24 cellular contexts compared by ENCODE assay signal in the genomic region with DNA sequence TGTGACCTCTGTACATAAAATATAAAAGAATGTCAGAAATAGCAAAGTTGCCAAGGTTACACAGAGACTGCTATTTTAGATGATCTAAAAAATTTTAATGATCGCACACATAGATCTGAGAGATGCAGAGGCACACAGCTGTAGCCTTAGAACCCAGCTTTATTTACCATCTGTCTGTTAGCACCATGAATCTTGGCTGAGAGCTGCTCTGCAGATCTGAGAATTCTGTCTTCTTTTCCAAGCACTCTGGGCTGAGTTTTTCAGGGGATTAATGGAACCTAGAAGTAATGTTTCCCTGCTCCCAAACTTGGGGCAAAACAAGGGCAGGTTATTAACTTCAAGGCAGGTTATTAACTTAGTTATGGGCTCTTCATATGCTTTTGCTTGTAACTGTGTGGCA.
DNase-seq lines count a peak whose midpoint lies in the region; ATAC-seq, FAIRE-seq and TF ChIP-seq lines count a peak whose summit lies in the region.
"Had no signal": no experiment of that assay in that cellular context is flagged by ENCODE, and none has a peak within 500 bp of the region (broad histone marks: within the 10 kb centered on the region; RNA-seq: fewer than 3 reads in every experiment).

No MANE protein-coding gene starts in this region.

- POLR2A ChIA-PET in CD4-positive, alpha-beta T cell (lab: Charles Lee) = no interaction called here

- peaks cover 63% of the 10 kb centered on the region for H3K4me1 ChIP-seq in adipocyte (ENCODE audit: control insufficient read depth, insufficient read depth, low read length)
- H3K4me1 ChIP-seq in tibial artery = peaks cover 0 to 55% (median 19%) of the 10 kb centered on the region in 4 donors
- H3K4me1 ChIP-seq: BLaER1 had no signal

- peak overlapping the region; percentile 62 for H3K27ac Mint-ChIP-seq in mesothelial cell of epicardium
- H3K27ac Mint-ChIP-seq in CD4-positive, alpha-beta T cell = no peak overlapping the region
- H3K27ac Mint-ChIP-seq: activated naive CD8-positive, alpha-beta T cell; activated T-cell treated with anti-CD3 and anti-CD28 coated beads, Interleukin-2, amount 50 U/mL, for 72 hours; immature natural killer cell; naive thymus-derived CD4-positive, alpha-beta T cell; T-helper 2 cell treated with Interferon-gamma antibody and Interleukin-4, amounts not matched to agents 5 μg/mL and 100 μg/mL, for 36 hours had no signal

- no peak overlapping the region for H3K4me3 ChIP-seq in adipocyte (ENCODE audit: low read length)
- H3K4me3 ChIP-seq in tibial artery = no peak overlapping the region
- H3K4me3 ChIP-seq: BLaER1, lung had no signal

- FAIRE-seq in frontal cortex (lab: Jason Lieb, UNC) = no peak

- peaks cover 4% of the 10 kb centered on the region for H3K27me3 Mint-ChIP-seq in mesothelial cell of epicardium (ENCODE audit: low read depth)
- no peaks in the 10 kb centered on the region for H3K27me3 Mint-ChIP-seq in CD4-positive, alpha-beta T cell
- H3K27me3 Mint-ChIP-seq: activated naive CD8-positive, alpha-beta T cell; naive thymus-derived CD4-positive, alpha-beta T cell had no signal

- no peaks in the 10 kb centered on the region for H3K36me3 Mint-ChIP-seq in mesothelial cell of epicardium
- no peaks in the 10 kb centered on the region for H3K36me3 Mint-ChIP-seq in CD4-positive, alpha-beta T cell (ENCODE audit: low read depth)
- H3K36me3 Mint-ChIP-seq: activated naive CD8-positive, alpha-beta T cell; immature natural killer cell; naive thymus-derived CD4-positive, alpha-beta T cell had no signal

- TF ChIP-seq CTCF in mesothelial cell of epicardium (IDR thresholded peaks at IDR 0.05; ENCODE audit: unreplicated experiment) (no peak), tibial artery (IDR thresholded peaks at IDR 0.05) (no peak)
- no peak for TF ChIP-seq CTCF in CD4-positive, alpha-beta T cell (IDR thresholded peaks at IDR 0.05)

- CTCF ChIA-PET in CD4-positive, alpha-beta T cell (lab: Charles Lee) = no interaction called here

- H3K36me3 ChIP-seq in adipocyte (ENCODE audit: control insufficient read depth, insufficient read depth, low read length, severe bottlenecking) (no peaks in the 10 kb centered on the region), tibial artery (no peaks in the 10 kb centered on the region)
- H3K36me3 ChIP-seq: BLaER1 had no signal

- H3K27ac ChIP-seq in tibial artery = peak overlapping the region; percentile 2 to 3
- H3K27ac ChIP-seq in CD4-positive, alpha-beta T cell (ENCODE audit: low read depth, low read length) = no peak overlapping the region
- H3K27ac ChIP-seq: 22Rv1, BLaER1 had no signal

- H3K9me3 Mint-ChIP-seq in mesothelial cell of epicardium = no peaks in the 10 kb centered on the region
- H3K9me3 Mint-ChIP-seq in CD4-positive, alpha-beta T cell = no peaks in the 10 kb centered on the region

- H3K27me3 ChIP-seq in adipocyte (replicated peaks; ENCODE audit: control insufficient read depth, insufficient read depth, low read length) (no peaks in the 10 kb centered on the region), tibial artery (no peaks in the 10 kb centered on the region)
- H3K27me3 ChIP-seq in CD4-positive, alpha-beta T cell (ENCODE audit: control insufficient read depth, insufficient read depth, low read length) = no peaks in the 10 kb centered on the region
- H3K27me3 ChIP-seq: BLaER1 had no signal

- H3K9me3 ChIP-seq in adipocyte (ENCODE audit: control insufficient read depth, low read length) (no peaks in the 10 kb centered on the region), tibial artery (no peaks in the 10 kb centered on the region)
- no peaks in the 10 kb centered on the region for H3K9me3 ChIP-seq in CD4-positive, alpha-beta T cell (ENCODE audit: control insufficient read depth, low read length)
- H3K9me3 ChIP-seq: BLaER1 had no signal

- DNase-seq in NCI-H510A treated with DMSO at 0.1 percent for 48 hours (lab: John Stamatoyannopoulos, UW) (peak; percentile 8), NCI-H510A (lab: John Stamatoyannopoulos, UW) (no peak), adipocyte (ENCODE audit: low read depth) (peak; percentile 25), mesothelial cell of epicardium (ENCODE audit: low spot score in 2 of 2, unreplicated experiment in 2 of 2) (no peak), tibial artery (no peak), frontal cortex (ENCODE audit: low spot score in 2 of 2) (no peak)
- no peak for DNase-seq in CD4-positive, alpha-beta T cell
- DNase-seq in stimulated activated CD4-positive, alpha-beta T cell treated with anti-CD3 and anti-CD28 coated beads, Interleukin-2, amount 100 ng/mL, for 48 hours = no peak
- DNase-seq: activated CD4-positive, CD25-positive, alpha-beta regulatory T cell; activated CD8-positive, alpha-beta memory T cell treated with anti-CD3 and anti-CD28 coated beads for 24 hours; activated T-cell treated with anti-CD3 and anti-CD28 coated beads, Interleukin-2, amount 50 U/mL, for 72 hours; GDM1; head of caudate nucleus; immature natural killer cell; naive thymus-derived CD4-positive, alpha-beta T cell; NCI-H2029 treated with DMSO at 0.1 percent for 48 hours; NCI-H446 treated with DMSO at 0.1 percent for 48 hours; SHP77 treated with DMSO at 0.1 percent for 48 hours had no signal

- no peak overlapping the region for H3K4me3 Mint-ChIP-seq in mesothelial cell of epicardium
- H3K4me3 Mint-ChIP-seq in CD4-positive, alpha-beta T cell = no peak overlapping the region
- H3K4me3 Mint-ChIP-seq: activated naive CD8-positive, alpha-beta T cell; activated T-cell treated with anti-CD3 and anti-CD28 coated beads, Interleukin-2, amount 50 U/mL, for 72 hours; immature natural killer cell; naive thymus-derived CD4-positive, alpha-beta T cell; T-helper 2 cell treated with Interferon-gamma antibody and Interleukin-4, amounts not matched to agents 5 μg/mL and 100 μg/mL, for 36 hours had no signal

- ATAC-seq in CD4-positive, alpha-beta T cell (ENCODE audit: poor library complexity) = no peak
- ATAC-seq: activated T-cell treated with anti-CD3 and anti-CD28 coated beads, Interleukin-2, amount 50 U/mL, for 72 hours; esophagus mucosa; naive thymus-derived CD4-positive, alpha-beta T cell had no signal

- H3K9ac ChIP-seq in adipocyte (ENCODE audit: low read length) = peak overlapping the region; percentile 1
- H3K9ac ChIP-seq: BLaER1 had no signal

- H3K4me1 Mint-ChIP-seq in mesothelial cell of epicardium = peaks cover 22% of the 10 kb centered on the region
- H3K4me1 Mint-ChIP-seq in CD4-positive, alpha-beta T cell (ENCODE audit: low read depth) = no peaks in the 10 kb centered on the region
- H3K4me1 Mint-ChIP-seq: immature natural killer cell; naive thymus-derived CD4-positive, alpha-beta T cell had no signal

- intact Hi-C loops in tibial artery (cut with DNase I; ENCODE audit: low total_unique reads) = loop anchor here (5.0 kb wide), 1 partner anchor 215 kb away; no protein-coding TSS in a partner anchor
- intact Hi-C loops in CD4-positive, alpha-beta T cell (cut with DNase I, micrococcal nuclease) = no loop called here

Comparison
In these comparisons a context has a peak if more than half of its experiments do, and no peak if none do; other contexts are left out.
1. DNase-seq: peak in NCI-H510A treated with DMSO at 0.1 percent for 48 hours (single experiment) and adipocyte (single experiment); none in NCI-H510A (single experiment), mesothelial cell of epicardium (0 of 2), tibial artery (0 of 2), CD4-positive, alpha-beta T cell (0 of 10), frontal cortex (0 of 2) and stimulated activated CD4-positive, alpha-beta T cell treated with anti-CD3 and anti-CD28 coated beads, Interleukin-2, amount 100 ng/mL, for 48 hours (0 of 2).